24 cellular contexts compared by ENCODE assay signal in genomic region chr12:125873031-125873430, GRCh38.
"Had no signal": no experiment of that assay in that cellular context is flagged by ENCODE, and none has a peak within 500 bp of the region (broad histone marks: within the 10 kb centered on the region; RNA-seq: fewer than 3 reads in every experiment).

No MANE protein-coding gene starts in this region.

- H3K4me3 ChIP-seq: gastrocnemius medialis, lung, ovary, psoas muscle, sigmoid colon, testis, tibial nerve, upper lobe of left lung had no signal

- FAIRE-seq: keratinocyte, urothelium cell line had no signal

- DNase-seq: effector CD8-positive, alpha-beta T cell; endodermal cell; foreskin fibroblast; gastrocnemius medialis; head of caudate nucleus; natural killer cell; occipital lobe; ovary; posterior cingulate gyrus; psoas muscle; right cardiac atrium; sigmoid colon; stimulated activated CD4-positive, alpha-beta T cell treated with anti-CD3 and anti-CD28 coated beads, Interleukin-4, amount 100 ng/mL, for 4 hours; stimulated activated naive CD8-positive, alpha-beta T cell treated with anti-CD3 and anti-CD28 coated beads, Interleukin-15, Interleukin-2, amounts not matched to agents 100 U/mL and 50 U/mL, for 24 hours; substantia nigra; testis had no signal

- ATAC-seq: esophagus mucosa; gastrocnemius medialis; left lobe of liver; natural killer cell; psoas muscle; right cardiac atrium; stimulated activated memory B cell treated with anti-CD40 and anti-IgM and Interleukin-4, amounts not matched to agents 10 μg/mL and 1 μg/mL and 100 μg/mL, for 72 hours; stimulated activated naive CD8-positive, alpha-beta T cell treated with anti-CD3 and anti-CD28 coated beads, Interleukin-15, Interleukin-2, amounts not matched to agents 100 U/mL and 50 U/mL, for 24 hours had no signal
